24 cellular contexts compared by ENCODE assay signal in the genomic region with DNA sequence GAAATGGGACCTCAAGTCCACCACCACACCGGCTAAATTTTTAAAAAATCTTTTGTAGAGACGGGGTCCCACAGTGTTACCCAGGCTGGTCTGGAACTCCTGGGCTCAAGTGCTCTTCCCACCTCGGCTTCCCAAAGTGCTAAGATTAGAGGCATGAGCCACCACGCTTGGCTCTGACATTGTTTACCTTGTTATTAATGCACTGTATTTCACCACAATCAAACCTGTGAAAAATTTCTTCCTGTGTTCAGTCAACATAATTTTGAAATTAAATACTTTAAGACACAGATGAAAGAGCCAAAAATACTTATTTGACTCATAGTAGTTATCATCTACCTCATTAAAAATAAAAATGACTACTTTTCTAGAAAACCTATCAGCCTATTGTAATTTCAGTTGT. TPM values are rescaled to one million over a fixed set of nuclear protein-coding genes. Genes with fewer than 3 reads are reported as not detected.
DNase-seq lines count a peak whose midpoint lies in the region; ATAC-seq, FAIRE-seq and TF ChIP-seq lines count a peak whose summit lies in the region.
"Had no signal": no experiment of that assay in that cellular context is flagged by ENCODE, and none has a peak within 500 bp of the region (broad histone marks: within the 10 kb centered on the region; RNA-seq: fewer than 3 reads in every experiment).

No MANE protein-coding gene starts in this region.

- TF ChIP-seq CTCF in bronchial epithelial cell (IDR thresholded peaks at IDR 0.05; ENCODE audit: insufficient read depth, low read length, severe bottlenecking) (no peak), endothelial cell (IDR thresholded peaks at IDR 0.05; ENCODE audit: unreplicated experiment) (no peak), osteocyte (IDR thresholded peaks at IDR 0.05) (no peak)

- H3K4me1 Mint-ChIP-seq in endothelial cell (ENCODE audit: unreplicated experiment) (peaks cover 34% of the 10 kb centered on the region), osteocyte (ENCODE audit: unreplicated experiment) (no peaks in the 10 kb centered on the region)
- H3K4me1 Mint-ChIP-seq: CD14-positive monocyte had no signal

- H3K4me3 Mint-ChIP-seq in endothelial cell (ENCODE audit: unreplicated experiment) = no peak overlapping the region
- no peak overlapping the region for H3K4me3 Mint-ChIP-seq in osteocyte (ENCODE audit: unreplicated experiment)
- H3K4me3 Mint-ChIP-seq: CD14-positive monocyte; CD8-positive, alpha-beta T cell; IgD-negative memory B cell had no signal

- H3K9me3 ChIP-seq in HUES48 (ENCODE audit: control insufficient read depth, insufficient read depth, low read length) = no peaks in the 10 kb centered on the region
- H3K9me3 ChIP-seq: BLaER1, HAP-1 had no signal

- peak overlapping the region; percentile 97 for H3K27ac Mint-ChIP-seq in endothelial cell (ENCODE audit: unreplicated experiment)
- H3K27ac Mint-ChIP-seq in osteocyte (ENCODE audit: unreplicated experiment) = no peak overlapping the region
- H3K27ac Mint-ChIP-seq: CD14-positive monocyte; CD8-positive, alpha-beta T cell; IgD-negative memory B cell had no signal

- H3K9me3 Mint-ChIP-seq in endothelial cell (ENCODE audit: unreplicated experiment) (peaks cover 4% of the 10 kb centered on the region), osteocyte (ENCODE audit: unreplicated experiment) (peaks cover 10% of the 10 kb centered on the region)

- ATAC-seq in GM18505 (IDR thresholded peaks at IDR 0.05; ENCODE audit: unreplicated experiment) = no peak
- ATAC-seq: CD8-positive, alpha-beta T cell; GM12878 had no signal

- H3K4me3 ChIP-seq in HUES48 (ENCODE audit: low read depth, low read length) = no peak overlapping the region
- H3K4me3 ChIP-seq in bronchial epithelial cell (ENCODE audit: low read depth, low read length) = no peak overlapping the region
- H3K4me3 ChIP-seq: BLaER1, GM12878, HAP-1 had no signal

- peak overlapping the region; percentile 74 for H3K27ac ChIP-seq in HUES48 (ENCODE audit: low read depth, low read length)
- H3K27ac ChIP-seq: 22Rv1, BLaER1, HL-60 had no signal

- H3K27me3 Mint-ChIP-seq in endothelial cell (ENCODE audit: unreplicated experiment) (peaks cover 3% of the 10 kb centered on the region), osteocyte (ENCODE audit: unreplicated experiment) (peaks cover 5% of the 10 kb centered on the region)

- H3K9ac ChIP-seq in HUES48 (ENCODE audit: low read depth, low read length) = no peak overlapping the region
- H3K9ac ChIP-seq: BLaER1 had no signal

- no peak for FAIRE-seq in bronchial epithelial cell (lab: Jason Lieb, UNC)
- FAIRE-seq: GM12878, GM19239, HepG2 had no signal

- H3K36me3 Mint-ChIP-seq in endothelial cell (ENCODE audit: low read depth, unreplicated experiment) (peaks cover 5% of the 10 kb centered on the region), osteocyte (ENCODE audit: unreplicated experiment) (no peaks in the 10 kb centered on the region)
- H3K36me3 Mint-ChIP-seq: CD14-positive monocyte; CD8-positive, alpha-beta T cell had no signal

- no peaks in the 10 kb centered on the region for H3K27me3 ChIP-seq in HUES48 (ENCODE audit: control insufficient read depth, insufficient read depth, low read length)
- H3K27me3 ChIP-seq in bronchial epithelial cell (ENCODE audit: control insufficient read depth, insufficient read depth, low read length) = no peaks in the 10 kb centered on the region
- H3K27me3 ChIP-seq: BLaER1 had no signal

- peaks cover 10% of the 10 kb centered on the region for H3K4me1 ChIP-seq in HUES48 (ENCODE audit: control insufficient read depth, insufficient read depth, low read length)
- H3K4me1 ChIP-seq: BLaER1, HAP-1 had no signal

- DNase-seq in bronchial epithelial cell (ENCODE audit: low read depth) (peak; percentile 40), endothelial cell (ENCODE audit: low spot score) (no peak), osteocyte (ENCODE audit: extremely low spot score, unreplicated experiment) (peak; percentile 8), erythroblast (lab: John Stamatoyannopoulos, UW) (no peak), inferior parietal cortex (ENCODE audit: extremely low spot score) (no peak)
- DNase-seq: CD8-positive, alpha-beta T cell; DMS 273 treated with DMSO at 0.1 percent for 48 hours; DMS53; DND-41; EL had no signal

- H3K36me3 ChIP-seq in HUES48 (ENCODE audit: control insufficient read depth, insufficient read depth, low read length) = no peaks in the 10 kb centered on the region
- no peaks in the 10 kb centered on the region for H3K36me3 ChIP-seq in bronchial epithelial cell (ENCODE audit: control insufficient read depth, insufficient read depth, low read length)
- H3K36me3 ChIP-seq: BLaER1, HAP-1 had no signal

- TF ChIP-seq POLR2A in erythroblast (IDR thresholded peaks at IDR 0.05; ENCODE audit: low read length) (no peak), GM18505 (IDR thresholded peaks at IDR 0.05; ENCODE audit: borderline replicate concordance, extremely low read depth, insufficient read depth, insufficient read length) (no peak)

RNA-seq across cellular contexts. Expression of a gene that starts 16.0 kb away (rescaled TPM):
- total RNA-seq in bronchial epithelial cell (not detected in 2 replicates), endothelial cell (ENCODE audit: unreplicated experiment) (269 TPM), osteocyte (not detected in 2 replicates)
- total RNA-seq: A673; CD8-positive, alpha-beta T cell; G401; GM12878; HepG2; HT1080 had no signal

Comparison
In these comparisons a context has a peak if more than half of its experiments do, and no peak if none do; other contexts are left out.
1. DNase-seq: peak in bronchial epithelial cell (single experiment) and osteocyte (single experiment); none in endothelial cell (single experiment), erythroblast (0 of 2) and inferior parietal cortex (single experiment).
2. RNA of a gene that starts 16.0 kb away (total RNA-seq): 269 TPM in endothelial cell (single experiment); not detected in bronchial epithelial cell and not detected in osteocyte; every median in the first group is over 100 times any median in the second.